Comparison of ENCODE assay signal across 1 cellular context in genomic region chr18:1438458-1438910, GRCh38.
TF ChIP-seq lines count a peak whose summit lies in the region.

No MANE protein-coding gene starts in this region.

TF ChIP-seq in K562, 482 proteins besides CTCF, POLR2A, EP300 and RAD21 (continued from another document and continues in another):
- peak; percentile 45 for TF ChIP-seq CXXC5 (CRISPR knock-in tag; IDR thresholded peaks at IDR 0.05)
- peak; percentile 89 for TF ChIP-seq GTF2E2 (tag; IDR thresholded peaks at IDR 0.05)
- TF ChIP-seq ZKSCAN3 (CRISPR knock-in tag; IDR thresholded peaks at IDR 0.05), result no peak
- no peak for TF ChIP-seq BHLHE40 (IDR thresholded peaks at IDR 0.05; ENCODE audit: low read length)
- TF ChIP-seq ZNF699 (CRISPR knock-in tag; IDR thresholded peaks at IDR 0.05; ENCODE audit: insufficient replicate concordance), result no peak
- no peak for TF ChIP-seq TFAP4 (CRISPR knock-in tag; IDR thresholded peaks at IDR 0.05; ENCODE audit: borderline replicate concordance)
- peak; percentile 53; the same call in 1 of the 2 replicates for TF ChIP-seq SMARCE1 (IDR thresholded peaks at IDR 0.05)
- no peak for TF ChIP-seq STAG1 (CRISPR knock-in tag; IDR thresholded peaks at IDR 0.05; ENCODE audit: borderline replicate concordance)
- TF ChIP-seq EWSR1 (IDR thresholded peaks at IDR 0.05; ENCODE audit: borderline replicate concordance, low read depth, partially characterized antibody), result no peak
- peak; percentile 96 for TF ChIP-seq ATF3 (IDR thresholded peaks at IDR 0.05)
- no peak for TF ChIP-seq ATF3 (CRISPR knock-in tag; conservative IDR thresholded peaks at IDR 0.05)
- peak; percentile 40; the same call in 1 of the 2 replicates for TF ChIP-seq ELF2 (CRISPR knock-in tag; IDR thresholded peaks at IDR 0.05)
- peak; percentile 74; the same call in 1 of the 2 replicates for TF ChIP-seq ZNF41 (CRISPR knock-in tag; conservative IDR thresholded peaks at IDR 0.05)
- no peak for TF ChIP-seq TCFL5 (CRISPR knock-in tag; conservative IDR thresholded peaks at IDR 0.05)
- TF ChIP-seq MCM3 (IDR thresholded peaks at IDR 0.05), result no peak
- peak; percentile 84 to 86; a peak in 2 of 4 replicates for TF ChIP-seq TRIM24 (IDR thresholded peaks at IDR 0.05)
- TF ChIP-seq NFXL1 (CRISPR knock-in tag; IDR thresholded peaks at IDR 0.05), result no peak
- peak; percentile 79 for TF ChIP-seq L3MBTL2 (IDR thresholded peaks at IDR 0.05)
- TF ChIP-seq JUNB (CRISPR knock-in tag; conservative IDR thresholded peaks at IDR 0.05), result 0 out of 2 replicates have a peak, but pooled peaks have one; percentile 48
- TF ChIP-seq LCOR (CRISPR knock-in tag; IDR thresholded peaks at IDR 0.05), result no peak
- no peak for TF ChIP-seq FOXK1 (CRISPR knock-in tag; IDR thresholded peaks at IDR 0.05; ENCODE audit: borderline replicate concordance)
- TF ChIP-seq POLR2H (tag; IDR thresholded peaks at IDR 0.05; ENCODE audit: low read depth), result peak; percentile 72
- TF ChIP-seq POLR2AphosphoS2 (IDR thresholded peaks at IDR 0.05; ENCODE audit: low read length), result no peak
- TF ChIP-seq PKNOX1 (IDR thresholded peaks at IDR 0.05), result peak; percentile 91
- TF ChIP-seq PBX2 (CRISPR knock-in tag; IDR thresholded peaks at IDR 0.05; ENCODE audit: low read depth), result peak; percentile 54
- peak; percentile 35; the same call in 1 of the 2 replicates for TF ChIP-seq PBX2 (tag; conservative IDR thresholded peaks at IDR 0.05; ENCODE audit: low read depth)
- TF ChIP-seq MYC (IDR thresholded peaks at IDR 0.05; ENCODE audit: low read depth, low read length), result peak; percentile 54; the same call in 1 of the 2 replicates
- no peak for TF ChIP-seq MYC (CRISPR knock-in tag; IDR thresholded peaks at IDR 0.05; ENCODE audit: borderline replicate concordance, low read depth)
- 0 out of 2 replicates have a peak, but pooled peaks have one; percentile 78 for TF ChIP-seq ZNF197 (CRISPR knock-in tag; IDR thresholded peaks at IDR 0.05; ENCODE audit: low read depth)
- no peak for TF ChIP-seq CAMTA2 (CRISPR knock-in tag; conservative IDR thresholded peaks at IDR 0.05)
- peak; percentile 49; the same call in 1 of the 2 replicates for TF ChIP-seq MTA1 (IDR thresholded peaks at IDR 0.05; ENCODE audit: borderline replicate concordance)
- no peak for TF ChIP-seq MCM7 (IDR thresholded peaks at IDR 0.05)
- peak; percentile 38 for TF ChIP-seq ZNF512 (tag; IDR thresholded peaks at IDR 0.05)
- TF ChIP-seq HES1 (IDR thresholded peaks at IDR 0.05; ENCODE audit: low read depth), result 0 out of 2 replicates have a peak, but pooled peaks have one; percentile 15
- peak; percentile 53 for TF ChIP-seq EP400 (IDR thresholded peaks at IDR 0.05)
- TF ChIP-seq ATF7 (IDR thresholded peaks at IDR 0.05), result peak; percentile 88
- no peak for TF ChIP-seq RAD51 (IDR thresholded peaks at IDR 0.05; ENCODE audit: borderline replicate concordance, low read depth)
- TF ChIP-seq ZSCAN32 (CRISPR knock-in tag; IDR thresholded peaks at IDR 0.05), result peak; percentile 96
- TF ChIP-seq AFF1 (IDR thresholded peaks at IDR 0.05; ENCODE audit: low read depth in 1 of 2, partially characterized antibody in 2 of 2), result peak in 1 of 2 experiments; percentile 72
- no peak for TF ChIP-seq CREB3L1 (IDR thresholded peaks at IDR 0.05; ENCODE audit: borderline replicate concordance, low read depth)
- TF ChIP-seq ARID1B (IDR thresholded peaks at IDR 0.05), result 0 out of 2 replicates have a peak, but pooled peaks have one; percentile 57
- peak; percentile 62; the same call in 1 of the 2 replicates for TF ChIP-seq ZNF766 (CRISPR knock-in tag; conservative IDR thresholded peaks at IDR 0.05)
- no peak for TF ChIP-seq POLR2B (IDR thresholded peaks at IDR 0.05; ENCODE audit: low read depth, partially characterized antibody)
- peak; percentile 89 for TF ChIP-seq JUND (IDR thresholded peaks at IDR 0.05; ENCODE audit: borderline replicate concordance, low read depth, low read length)
- peak; percentile 80; the same call in 2 of the 3 replicates for TF ChIP-seq JUND (tag; IDR thresholded peaks at IDR 0.05; ENCODE audit: borderline replicate concordance, low read depth, low read length)
